Comparison of ENCODE assay signal across 1 cellular context in genomic region chr2:202588647-202589581, GRCh38.
TF ChIP-seq lines count a peak whose summit lies in the region.

No MANE protein-coding gene starts in this region.

TF ChIP-seq in HepG2, 621 proteins besides CTCF, POLR2A, EP300 and RAD21 (continued from another document and continues in another):
- no peak for TF ChIP-seq BCLAF1 (IDR thresholded peaks at IDR 0.05)
- TF ChIP-seq ZNF816 (CRISPR knock-in tag; IDR thresholded peaks at IDR 0.05; ENCODE audit: borderline replicate concordance): no peak
- TF ChIP-seq KLF13 (CRISPR knock-in tag; IDR thresholded peaks at IDR 0.05): 0 out of 2 replicates have a peak, but pooled peaks have one; percentile 16
- TF ChIP-seq KAT7 (CRISPR knock-in tag; IDR thresholded peaks at IDR 0.05; ENCODE audit: borderline replicate concordance): no peak; the same call in 1 of the 2 replicates
- TF ChIP-seq ZNF562 (CRISPR knock-in tag; IDR thresholded peaks at IDR 0.05; ENCODE audit: borderline replicate concordance): no peak
- TF ChIP-seq DRAP1 (CRISPR knock-in tag; IDR thresholded peaks at IDR 0.05): 0 out of 2 replicates have a peak, but pooled peaks have one; percentile 35
- TF ChIP-seq ZNF136 (CRISPR knock-in tag; IDR thresholded peaks at IDR 0.05; ENCODE audit: low read depth): 0 out of 2 replicates have a peak, but pooled peaks have one; percentile 75
- TF ChIP-seq HES4 (CRISPR knock-in tag; IDR thresholded peaks at IDR 0.05; ENCODE audit: borderline replicate concordance): peak; percentile 75; the same call in 1 of the 2 replicates
- TF ChIP-seq MED1 (CRISPR knock-in tag; IDR thresholded peaks at IDR 0.05): peak; percentile 68; the same call in 1 of the 2 replicates
- no peak for TF ChIP-seq ZNF101 (CRISPR knock-in tag; IDR thresholded peaks at IDR 0.05; ENCODE audit: borderline replicate concordance, low read depth)
- no peak; the same call in 1 of the 2 replicates for TF ChIP-seq SNAPC4 (CRISPR knock-in tag; IDR thresholded peaks at IDR 0.05)
- TF ChIP-seq GATAD2A (CRISPR knock-in tag; IDR thresholded peaks at IDR 0.05): peak; percentile 83
- TF ChIP-seq GRHL1 (CRISPR knock-in tag; conservative IDR thresholded peaks at IDR 0.05): no peak
- TF ChIP-seq MEIS1 (CRISPR knock-in tag; IDR thresholded peaks at IDR 0.05; ENCODE audit: borderline replicate concordance): peak; percentile 54; the same call in 1 of the 2 replicates
- no peak for TF ChIP-seq ZNF570 (CRISPR knock-in tag; IDR thresholded peaks at IDR 0.05; ENCODE audit: borderline replicate concordance)
- TF ChIP-seq GTF3A (CRISPR knock-in tag; conservative IDR thresholded peaks at IDR 0.05): no peak
- no peak for TF ChIP-seq ZNF75D (CRISPR knock-in tag; IDR thresholded peaks at IDR 0.05; ENCODE audit: borderline replicate concordance)
- TF ChIP-seq TGIF2 (CRISPR knock-in tag; IDR thresholded peaks at IDR 0.05): peak; percentile 56; the same call in 1 of the 2 replicates
- peak; percentile 91 for TF ChIP-seq ZBTB7B (CRISPR knock-in tag; IDR thresholded peaks at IDR 0.05)
- 0 out of 2 replicates have a peak, but pooled peaks have one; percentile 28 for TF ChIP-seq ARID3A (IDR thresholded peaks at IDR 0.05; ENCODE audit: low read depth, low read length)
- TF ChIP-seq YY1 (IDR thresholded peaks at IDR 0.05; ENCODE audit: insufficient read depth, insufficient replicate concordance, low read depth, low read length): peak; percentile 43
- TF ChIP-seq ARNTL (CRISPR knock-in tag; IDR thresholded peaks at IDR 0.05): 0 out of 2 replicates have a peak, but pooled peaks have one; percentile 38
- TF ChIP-seq MTERF4 (CRISPR knock-in tag; IDR thresholded peaks at IDR 0.05): no peak
- TF ChIP-seq ZNF772 (CRISPR knock-in tag; IDR thresholded peaks at IDR 0.05): peak; percentile 83; the same call in 1 of the 2 replicates
- TF ChIP-seq ZNF784 (CRISPR knock-in tag; IDR thresholded peaks at IDR 0.05; ENCODE audit: borderline replicate concordance): peak; percentile 95; the same call in 1 of the 2 replicates
- TF ChIP-seq FOXO1 (CRISPR knock-in tag; IDR thresholded peaks at IDR 0.05): peak; percentile 88; the same call in 1 of the 2 replicates
- no peak for TF ChIP-seq ZNF383 (CRISPR knock-in tag; IDR thresholded peaks at IDR 0.05; ENCODE audit: borderline replicate concordance)
- no peak for TF ChIP-seq ZNF484 (CRISPR knock-in tag; IDR thresholded peaks at IDR 0.05; ENCODE audit: borderline replicate concordance, low read depth)
- peak; percentile 27; the same call in 1 of the 2 replicates for TF ChIP-seq ZNF143 (CRISPR knock-in tag; IDR thresholded peaks at IDR 0.05)
- no peak for TF ChIP-seq ZNF878 (CRISPR knock-in tag; IDR thresholded peaks at IDR 0.05)
- TF ChIP-seq HBP1 (CRISPR knock-in tag; IDR thresholded peaks at IDR 0.05; ENCODE audit: low read depth): peak; percentile 69; the same call in 1 of the 2 replicates
- TF ChIP-seq NFE2L1 (CRISPR knock-in tag; IDR thresholded peaks at IDR 0.05; ENCODE audit: borderline replicate concordance): no peak
- no peak for TF ChIP-seq ZNF329 (CRISPR knock-in tag; IDR thresholded peaks at IDR 0.05; ENCODE audit: low read depth)
- 0 out of 2 replicates have a peak, but pooled peaks have one; percentile 49 for TF ChIP-seq TFE3 (CRISPR knock-in tag; IDR thresholded peaks at IDR 0.05)
- TF ChIP-seq SAP130 (CRISPR knock-in tag; IDR thresholded peaks at IDR 0.05; ENCODE audit: low read depth): peak; percentile 78
- no peak for TF ChIP-seq KDM5A (IDR thresholded peaks at IDR 0.05; ENCODE audit: borderline replicate concordance, low read length)
- no peak for TF ChIP-seq ZNF768 (CRISPR knock-in tag; IDR thresholded peaks at IDR 0.05)
- TF ChIP-seq NR2F1 (CRISPR knock-in tag; IDR thresholded peaks at IDR 0.05): no peak
- peak; percentile 84 for TF ChIP-seq ZMYM3 (CRISPR knock-in tag; IDR thresholded peaks at IDR 0.05)
- TF ChIP-seq KDM4B (CRISPR knock-in tag; IDR thresholded peaks at IDR 0.05): peak; percentile 72; the same call in 1 of the 2 replicates
- no peak for TF ChIP-seq ZNF207 (IDR thresholded peaks at IDR 0.05; ENCODE audit: borderline replicate concordance)
- TF ChIP-seq ZKSCAN8 (CRISPR knock-in tag; IDR thresholded peaks at IDR 0.05; ENCODE audit: borderline replicate concordance): peak; percentile 62; the same call in 1 of the 2 replicates
- no peak for TF ChIP-seq ELK4 (CRISPR knock-in tag; IDR thresholded peaks at IDR 0.05; ENCODE audit: borderline replicate concordance)
- no peak for TF ChIP-seq ZNF180 (CRISPR knock-in tag; IDR thresholded peaks at IDR 0.05; ENCODE audit: borderline replicate concordance, low read depth)
- TF ChIP-seq AHR (CRISPR knock-in tag; IDR thresholded peaks at IDR 0.05): peak; percentile 88
- TF ChIP-seq ZNF546 (CRISPR knock-in tag; conservative IDR thresholded peaks at IDR 0.05): no peak; the same call in 1 of the 2 replicates
